Comparison of ENCODE assay signal across 10 cellular contexts in genomic region chr1:3963554-3963953, GRCh38.
"Had no signal": no experiment of that assay in that cellular context is flagged by ENCODE, and none has a peak within 500 bp of the region (broad histone marks: within the 10 kb centered on the region; RNA-seq: fewer than 3 reads in every experiment).

No MANE protein-coding gene starts in this region.

- H3K27ac Mint-ChIP-seq: HFFc6 had no signal

- H3K27ac ChIP-seq: GM23248, HL-60, KMS-11 had no signal

- H3K9ac ChIP-seq: GM23248, KMS-11 had no signal

- H3K36me3 ChIP-seq: HAP-1 had no signal

- H3K4me3 ChIP-seq: GM23248, HAP-1 had no signal

- H3K4me3 Mint-ChIP-seq: HFFc6 had no signal

- DNase-seq: GM23248, GOT3, H7, HFFc6, IMR-90, KBM-7 had no signal

- H3K4me2 ChIP-seq: KMS-11 had no signal

- H3K9me3 ChIP-seq: HAP-1 had no signal

- H3K4me1 ChIP-seq: HAP-1 had no signal

- ATAC-seq: HCT116 had no signal

- H2AFZ ChIP-seq: GM23248 had no signal
